In the genomic region with DNA sequence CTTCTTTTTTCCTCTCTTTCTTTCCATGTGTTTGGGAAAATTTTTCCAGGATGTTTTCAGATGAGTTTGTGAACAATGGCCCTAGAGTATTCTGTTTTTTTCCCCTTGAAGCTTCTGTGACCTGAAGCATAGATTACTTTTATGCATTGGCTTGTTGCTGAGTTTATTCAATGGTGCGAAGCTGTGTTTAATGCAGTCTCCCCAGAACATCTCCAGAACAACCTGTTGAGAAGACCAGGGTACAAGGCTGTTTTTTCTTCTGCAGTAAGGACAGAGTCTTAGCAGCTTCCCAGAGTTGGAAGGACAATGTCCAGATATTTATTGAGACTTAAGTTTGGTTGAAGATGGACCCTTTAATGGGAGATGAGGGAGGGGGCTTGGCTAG, we compare ENCODE assay signal across 21 cellular contexts.
DNase-seq lines count a peak whose midpoint lies in the region; TF ChIP-seq lines count a peak whose summit lies in the region.
"Had no signal": no experiment of that assay in that cellular context is flagged by ENCODE, and none has a peak within 500 bp of the region (broad histone marks: within the 10 kb centered on the region; RNA-seq: fewer than 3 reads in every experiment).

No MANE protein-coding gene starts in this region.

- no peak overlapping the region for H4K91ac ChIP-seq in H9 (ENCODE audit: insufficient read length, low read depth, low read length)

- H3K14ac ChIP-seq in H9 (ENCODE audit: insufficient read depth, low read length) = no peak overlapping the region

- H3K36me3 Mint-ChIP-seq in H9 (ENCODE audit: insufficient read depth in 1 of 3, low read depth in 3 of 3) = peaks cover 27 to 49% (median 40%) of the 10 kb centered on the region in 3 experiments
- no peaks in the 10 kb centered on the region for H3K36me3 Mint-ChIP-seq in activated T-cell treated with anti-CD3 and anti-CD28 coated beads, Interleukin-2, amount 50 U/mL, for 24 hours (ENCODE audit: low read depth)
- H3K36me3 Mint-ChIP-seq: CD14-positive monocyte; CD4-positive, alpha-beta memory T cell; CD4-positive, CD25-positive, alpha-beta regulatory T cell; CD8-positive, alpha-beta memory T cell had no signal

- CTCF ChIA-PET in RWPE1 (lab: Yijun Ruan, JAX) = interaction anchor here (1.1 kb wide), 1 partner anchor 21 kb away, joined by 4 read pairs; no protein-coding TSS in a partner anchor

- no peak overlapping the region for H3K27ac ChIP-seq in H9 (ENCODE audit: insufficient read length, low read depth, low read length)
- H3K27ac ChIP-seq in HUES64 (ENCODE audit: low read depth, low read length) = peak overlapping the region; percentile 53; the same call in 1 of the 2 replicates
- peak overlapping the region; percentile 69 for H3K27ac ChIP-seq in caudate nucleus (ENCODE audit: low read depth, low read length)
- H3K27ac ChIP-seq in RWPE1 = no peak overlapping the region
- H3K27ac ChIP-seq: BLaER1 had no signal

- WGBS in H9 (ENCODE audit: extremely low coverage, insufficient read length, low lambda C conversion rate) = no CpG with 5 or more reads among the region's 1 CpG
- 89% methylated on average over 1 of the region's 1 CpG for WGBS in HUES64

- no peak overlapping the region for H3K4me3 ChIP-seq in HUES64 (ENCODE audit: low read length)
- H3K4me3 ChIP-seq: BLaER1 had no signal

- H3K4me3 Mint-ChIP-seq in H9 = no peak overlapping the region
- no peak overlapping the region for H3K4me3 Mint-ChIP-seq in activated T-cell treated with anti-CD3 and anti-CD28 coated beads, Interleukin-2, amount 50 U/mL, for 24 hours
- H3K4me3 Mint-ChIP-seq: CD14-positive monocyte; CD4-positive, alpha-beta memory T cell; CD4-positive, CD25-positive, alpha-beta regulatory T cell; CD8-positive, alpha-beta memory T cell had no signal

- H3K4me2 ChIP-seq in H9 (ENCODE audit: insufficient read depth, insufficient read length, low read length) = no peak overlapping the region
- H3K4me2 ChIP-seq: BLaER1 had no signal

- H2BK5ac ChIP-seq in H9 (ENCODE audit: insufficient read length, low read length) = no peak overlapping the region

- H2BK15ac ChIP-seq in H9 (ENCODE audit: low read depth, low read length) = no peak overlapping the region

- no peak overlapping the region for H2BK20ac ChIP-seq in H9 (ENCODE audit: low read depth, low read length, poor library complexity, severe bottlenecking)

- peaks cover 51% of the 10 kb centered on the region for H3K36me3 ChIP-seq in HUES64 (ENCODE audit: insufficient read depth, low read length)
- H3K36me3 ChIP-seq: BE2C, BLaER1 had no signal

- no peak overlapping the region for H3K18ac ChIP-seq in H9 (ENCODE audit: insufficient read length, low read depth, low read length)

- H2BK120ac ChIP-seq in H9 (ENCODE audit: low read depth, low read length, poor library complexity, severe bottlenecking) = no peak overlapping the region

- peaks cover 47 to 54% of the 10 kb centered on the region in 2 experiments for H3K4me1 Mint-ChIP-seq in H9
- no peaks in the 10 kb centered on the region for H3K4me1 Mint-ChIP-seq in activated T-cell treated with anti-CD3 and anti-CD28 coated beads, Interleukin-2, amount 50 U/mL, for 24 hours (ENCODE audit: low read depth)
- H3K4me1 Mint-ChIP-seq: CD14-positive monocyte; CD4-positive, alpha-beta memory T cell; CD4-positive, CD25-positive, alpha-beta regulatory T cell; CD8-positive, alpha-beta memory T cell had no signal

- H3K27me3 ChIP-seq in H9 (ENCODE audit: insufficient read depth, low read length) (no peaks in the 10 kb centered on the region), HUES64 (ENCODE audit: insufficient read depth, low read length) (no peaks in the 10 kb centered on the region)
- H3K27me3 ChIP-seq: BE2C, BLaER1 had no signal

- peak overlapping the region in 2 of 3 experiments; percentile 66 to 95; a peak in 4 of 7 replicates for H3K27ac Mint-ChIP-seq in H9
- H3K27ac Mint-ChIP-seq in activated T-cell treated with anti-CD3 and anti-CD28 coated beads, Interleukin-2, amount 50 U/mL, for 24 hours = no peak overlapping the region
- H3K27ac Mint-ChIP-seq: CD14-positive monocyte; CD4-positive, alpha-beta memory T cell; CD4-positive, CD25-positive, alpha-beta regulatory T cell; CD8-positive, alpha-beta memory T cell had no signal

- H3K9me3 Mint-ChIP-seq in H9 = peaks cover 0 to 7% of the 10 kb centered on the region in 2 experiments; a peak in 2 of 5 replicates
- H3K9me3 Mint-ChIP-seq in activated T-cell treated with anti-CD3 and anti-CD28 coated beads, Interleukin-2, amount 50 U/mL, for 24 hours = no peaks in the 10 kb centered on the region

- no peak overlapping the region for H2AFZ ChIP-seq in H9 (ENCODE audit: low read length)

- H3K9me3 ChIP-seq in H9 (ENCODE audit: control insufficient read depth, low read depth, low read length) = no peaks in the 10 kb centered on the region
- no peaks in the 10 kb centered on the region for H3K9me3 ChIP-seq in HUES64 (ENCODE audit: insufficient read depth, low read depth, low read length)
- H3K9me3 ChIP-seq: BE2C, BLaER1 had no signal

- H4K8ac ChIP-seq in H9 (replicated peaks; ENCODE audit: insufficient read length, low read depth, low read length) = no peak overlapping the region

- H3K9ac ChIP-seq in H9 (ENCODE audit: extremely low read depth, insufficient read length, low read length) = no peak overlapping the region
- H3K9ac ChIP-seq in HUES64 (ENCODE audit: low read depth, low read length) = no peak overlapping the region
- H3K9ac ChIP-seq: BLaER1 had no signal

- H2BK12ac ChIP-seq in H9 (ENCODE audit: insufficient read length, low read depth, low read length) = no peak overlapping the region

- H2AK5ac ChIP-seq in H9 (ENCODE audit: insufficient read length, low read length) = no peak overlapping the region

- H4K5ac ChIP-seq in H9 (ENCODE audit: insufficient read length, low read depth, low read length) = no peak overlapping the region

- H3T11ph ChIP-seq in H9 (ENCODE audit: low read length) = no peak overlapping the region

- H3K23me2 ChIP-seq in H9 (ENCODE audit: insufficient read length, low read depth, low read length, poor library complexity, severe bottlenecking) = no peaks in the 10 kb centered on the region

- TF ChIP-seq CTCF in H9 (conservative IDR thresholded peaks at IDR 0.05) (no peak), RWPE1 (conservative IDR thresholded peaks at IDR 0.05; ENCODE audit: low read depth) (no peak)

- POLR2A ChIA-PET in RWPE1 (lab: Yijun Ruan, JAX; ENCODE audit: low non-redundant PET) = no interaction called here

- DNase-seq in H9 (no peak), caudate nucleus (lab: John Stamatoyannopoulos, UW) (no peak), NCI-H510A (lab: John Stamatoyannopoulos, UW) (no peak), DMS153 treated with DMSO at 0.1 percent for 48 hours (lab: John Stamatoyannopoulos, UW; ENCODE audit: unreplicated experiment) (no peak), RWPE1 (ENCODE audit: low spot score) (no peak)
- DNase-seq in activated T-cell treated with anti-CD3 and anti-CD28 coated beads, Interleukin-2, amount 50 U/mL, for 24 hours = no peak
- DNase-seq: 8988T; ACHN; BE2C; C1 segment of cervical spinal cord; CD4-positive, alpha-beta memory T cell; CD4-positive, CD25-positive, alpha-beta regulatory T cell; CD8-positive, alpha-beta memory T cell; COR-L47; DMS 273 treated with DMSO at 0.1 percent for 48 hours; DMS153; DMS79 treated with DMSO at 0.1 percent for 48 hours; GF-D8 had no signal

- no peaks in the 10 kb centered on the region for H4K20me1 ChIP-seq in H9 (ENCODE audit: control insufficient read depth, insufficient read depth, insufficient read length)
- H4K20me1 ChIP-seq: BLaER1 had no signal

- H3K4me1 ChIP-seq in H9 (ENCODE audit: insufficient read depth, low read length) (peaks cover 3% of the 10 kb centered on the region; the same call in 1 of the 2 replicates), HUES64 (ENCODE audit: insufficient read depth, low read length) (peaks cover 23% of the 10 kb centered on the region)
- H3K4me1 ChIP-seq: BE2C, BLaER1 had no signal

- no peak overlapping the region for H3K56ac ChIP-seq in H9 (ENCODE audit: insufficient read length, low read depth, low read length)

- no peaks in the 10 kb centered on the region; the same call in 1 of the 2 replicates for H3K79me2 ChIP-seq in H9 (ENCODE audit: insufficient read depth, low read length)

- no peaks in the 10 kb centered on the region for H3K79me1 ChIP-seq in H9 (ENCODE audit: insufficient read depth, low read depth, low read length, poor library complexity, severe bottlenecking)

- no peak overlapping the region for H3K4ac ChIP-seq in H9 (ENCODE audit: low read depth, low read length)

- H3K23ac ChIP-seq in H9 (ENCODE audit: insufficient read length, low read depth, low read length) = no peak overlapping the region

- no peaks in the 10 kb centered on the region for H3K27me3 Mint-ChIP-seq in H9 (ENCODE audit: low read depth)
- peaks cover 7% of the 10 kb centered on the region for H3K27me3 Mint-ChIP-seq in activated T-cell treated with anti-CD3 and anti-CD28 coated beads, Interleukin-2, amount 50 U/mL, for 24 hours
- H3K27me3 Mint-ChIP-seq: CD4-positive, CD25-positive, alpha-beta regulatory T cell; CD8-positive, alpha-beta memory T cell had no signal

Comparison
In these comparisons a context has a peak if more than half of its experiments do, and no peak if none do; other contexts are left out.
1. H3K27ac ChIP-seq: peak in HUES64 (single experiment) and caudate nucleus (single experiment); none in H9 (single experiment) and RWPE1 (single experiment).